ENCODE assay signal across 8 cellular contexts in genomic region chr3:39101022-39101689, GRCh38. TPM values are rescaled to one million over a fixed set of nuclear protein-coding genes. Genes with fewer than 3 reads are reported as not detected.
DNase-seq lines count a peak whose midpoint lies in the region; ATAC-seq and TF ChIP-seq lines count a peak whose summit lies in the region.

No MANE protein-coding gene starts in this region.

- no peaks in the 10 kb centered on the region for H3K9me3 Mint-ChIP-seq in stimulated activated naive CD8-positive, alpha-beta T cell treated with anti-CD3 and anti-CD28 coated beads, Interleukin-15, amount 100 ng/mL, for 72 hours

- no peak overlapping the region for H3K4me3 Mint-ChIP-seq in stimulated activated naive CD8-positive, alpha-beta T cell treated with anti-CD3 and anti-CD28 coated beads, Interleukin-15, amount 100 ng/mL, for 72 hours

- DNase-seq in A172 (ENCODE audit: low spot score) (peak; percentile 45), SK-MEL-5 (ENCODE audit: low read depth, low spot score) (peak; percentile 66), astrocyte of the hippocampus (ENCODE audit: low read depth, low spot score) (peak; percentile 46), left colon (peak in 1 of 2 donors; percentile 48)
- DNase-seq in stimulated activated naive CD8-positive, alpha-beta T cell treated with anti-CD3 and anti-CD28 coated beads, Interleukin-15, amount 100 ng/mL, for 72 hours, result peak; percentile 36 to 44

- H3K4me1 Mint-ChIP-seq in stimulated activated naive CD8-positive, alpha-beta T cell treated with anti-CD3 and anti-CD28 coated beads, Interleukin-15, amount 100 ng/mL, for 72 hours, result peaks cover 46% of the 10 kb centered on the region

- ATAC-seq in HG03045 (IDR thresholded peaks at IDR 0.05; ENCODE audit: unreplicated experiment) (peak; percentile 55), left colon (peak; percentile 69), GM18873 (IDR thresholded peaks at IDR 0.05; ENCODE audit: low FRiP score, unreplicated experiment) (no peak)
- peak; percentile 69 for ATAC-seq in stimulated activated naive CD8-positive, alpha-beta T cell treated with anti-CD3 and anti-CD28 coated beads, Interleukin-15, amount 100 ng/mL, for 72 hours

- in situ Hi-C loops in SK-MEL-5 (cut with HindIII; ENCODE audit: low pct_unique_long_range_greater_than_20kb, low sequenced_read_pairs), result loop anchor here (25.0 kb wide), 1 partner anchor 186 kb away; the partner anchor contains the start of gene CX3CR1

- intact Hi-C loops in left colon (cut with DNase I, micrococcal nuclease), result loop anchor here in 1 of 2 donors (5.0 kb wide), 1 partner anchor 39 kb away; no protein-coding TSS in a partner anchor

- no peaks in the 10 kb centered on the region for H3K27me3 Mint-ChIP-seq in stimulated activated naive CD8-positive, alpha-beta T cell treated with anti-CD3 and anti-CD28 coated beads, Interleukin-15, amount 100 ng/mL, for 72 hours

- no peak overlapping the region for H3K27ac Mint-ChIP-seq in stimulated activated naive CD8-positive, alpha-beta T cell treated with anti-CD3 and anti-CD28 coated beads, Interleukin-15, amount 100 ng/mL, for 72 hours

- peak; percentile 82 for TF ChIP-seq CTCF in GM12872 (IDR thresholded peaks at IDR 0.05; ENCODE audit: insufficient read depth, low read depth, low read length)

RNA-seq across cellular contexts. Expression of gene GORASP1, which starts 6.3 kb away (rescaled TPM):
- total RNA-seq in A172 (2014; rRNA removed; shearing (Covaris generic)), result 27.1 and 42.3 TPM in 2 replicates
- 56.8 and 58.2 TPM in 2 replicates for total RNA-seq in SK-MEL-5 (2014; rRNA removed; shearing (Covaris generic))
- 56.3 and 62.0 TPM in 2 replicates for polyA plus RNA-seq in SK-MEL-5 (2015; cell fraction: cytosol; rRNA removed)
- polyA plus RNA-seq in SK-MEL-5 (2015; cell fraction: nucleus; rRNA removed), result 317 and 364 TPM in 2 replicates
- total RNA-seq in left colon, result 100 to 1,000 TPM in 1 of 2 donors, 10 to 100 TPM in 1; 86.8 to 106 TPM

RNA-seq across cellular contexts. Expression of gene TTC21A, which starts 6.3 kb away (rescaled TPM):
- 1.3 and 2.3 TPM in 2 replicates for total RNA-seq in A172 (2014; rRNA removed; shearing (Covaris generic))
- total RNA-seq in SK-MEL-5 (2014; rRNA removed; shearing (Covaris generic)), result 0.95 and 1.7 TPM in 2 replicates
- 1.2 and 2.6 TPM in 2 replicates for polyA plus RNA-seq in SK-MEL-5 (2015; cell fraction: cytosol; rRNA removed)
- polyA plus RNA-seq in SK-MEL-5 (2015; cell fraction: nucleus; rRNA removed), result 29.1 and 31.5 TPM in 2 replicates
- 1 to 10 TPM; 4.5 to 8.3 TPM for total RNA-seq in left colon

RNA-seq across cellular contexts. Expression of gene WDR48, which starts 49.3 kb away (rescaled TPM):
- total RNA-seq in A172 (2014; rRNA removed; shearing (Covaris generic)), result 20.0 and 21.2 TPM in 2 replicates
- 31.0 and 33.7 TPM in 2 replicates for total RNA-seq in SK-MEL-5 (2014; rRNA removed; shearing (Covaris generic))
- 17.8 and 24.0 TPM in 2 replicates for polyA plus RNA-seq in SK-MEL-5 (2015; cell fraction: cytosol; rRNA removed)
- 77.5 and 78.3 TPM in 2 replicates for polyA plus RNA-seq in SK-MEL-5 (2015; cell fraction: nucleus; rRNA removed)
- 10 to 100 TPM; 21.6 to 32.9 TPM for total RNA-seq in left colon

RNA-seq across cellular contexts. Expression of gene SCN11A, which starts 49.4 kb away (rescaled TPM):
- total RNA-seq in A172 (2014; rRNA removed; shearing (Covaris generic)), result not detected in 2 replicates
- total RNA-seq in SK-MEL-5 (2014; rRNA removed; shearing (Covaris generic)), result not detected in 2 replicates
- polyA plus RNA-seq in SK-MEL-5 (2015; cell fraction: cytosol; rRNA removed), result not detected in 2 replicates
- polyA plus RNA-seq in SK-MEL-5 (2015; cell fraction: nucleus; rRNA removed), result not detected in 2 replicates
- under 1 TPM; 0.12 to 0.61 TPM for total RNA-seq in left colon

RNA-seq across cellular contexts. Expression of gene CSRNP1, which starts 52.2 kb away (rescaled TPM):
- 19.7 and 22.4 TPM in 2 replicates for total RNA-seq in A172 (2014; rRNA removed; shearing (Covaris generic))
- total RNA-seq in SK-MEL-5 (2014; rRNA removed; shearing (Covaris generic)), result 4.2 and 5.2 TPM in 2 replicates
- 5.6 and 6.8 TPM in 2 replicates for polyA plus RNA-seq in SK-MEL-5 (2015; cell fraction: cytosol; rRNA removed)
- 5.8 and 6.8 TPM in 2 replicates for polyA plus RNA-seq in SK-MEL-5 (2015; cell fraction: nucleus; rRNA removed)
- total RNA-seq in left colon, result 10 to 100 TPM; 19.2 to 33.7 TPM
